Comparison of ENCODE assay signal across 13 cellular contexts in the genomic region with DNA sequence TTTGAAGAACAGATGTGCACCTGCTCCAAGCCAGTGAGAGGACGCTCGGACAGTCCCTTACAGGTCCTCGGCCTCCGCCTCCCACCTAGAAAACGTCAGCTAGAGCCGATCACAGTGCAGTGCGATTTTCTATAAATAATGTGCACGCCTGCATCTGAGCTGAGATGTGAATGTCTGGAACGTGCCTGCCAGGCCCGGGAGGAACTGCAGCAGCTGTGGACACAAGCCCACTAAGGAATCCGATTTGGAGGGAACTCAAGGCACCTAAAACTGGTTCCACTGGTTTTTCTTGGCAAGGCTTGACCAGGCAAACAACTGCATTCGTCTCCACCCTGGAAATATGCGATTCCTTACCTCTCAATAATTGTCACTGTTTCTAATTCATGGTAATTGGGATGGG.
DNase-seq lines count a peak whose midpoint lies in the region; ATAC-seq, FAIRE-seq and TF ChIP-seq lines count a peak whose summit lies in the region.
"Had no signal": no experiment of that assay in that cellular context is flagged by ENCODE, and none has a peak within 500 bp of the region (broad histone marks: within the 10 kb centered on the region; RNA-seq: fewer than 3 reads in every experiment).

No MANE protein-coding gene starts in this region.

- H3K79me2 ChIP-seq in MM.1S (ENCODE audit: low read length): no peaks in the 10 kb centered on the region

- H3K4me1 ChIP-seq in right atrium auricular region (peaks cover 0 to 52% of the 10 kb centered on the region in 2 donors), small intestine (ENCODE audit: control insufficient read depth in 2 of 2, insufficient read depth in 1 of 2, low read depth in 1 of 2, low read length in 1 of 2) (no peaks in the 10 kb centered on the region), MM.1S (ENCODE audit: low read length) (no peaks in the 10 kb centered on the region)

- peak overlapping the region; percentile 63 to 64 for H3K27ac ChIP-seq in right atrium auricular region
- H3K27ac ChIP-seq in small intestine (ENCODE audit: low read depth in 1 of 2, low read length in 1 of 2): no peak overlapping the region
- no peak overlapping the region for H3K27ac ChIP-seq in MM.1S (ENCODE audit: low read length)

- H3K27me3 ChIP-seq in right atrium auricular region (no peaks in the 10 kb centered on the region), small intestine (ENCODE audit: control insufficient read depth in 2 of 2, insufficient read depth in 2 of 2, low read length in 2 of 2) (no peaks in the 10 kb centered on the region), MM.1S (replicated peaks; ENCODE audit: insufficient read depth, low read length) (no peaks in the 10 kb centered on the region)

- no peaks in the 10 kb centered on the region for H4K20me1 ChIP-seq in MM.1S (ENCODE audit: insufficient read depth, low read length)

- H3K9me2 ChIP-seq in MM.1S (replicated peaks; ENCODE audit: insufficient read depth, low read length): no peaks in the 10 kb centered on the region

- H3K4me3 ChIP-seq in right atrium auricular region (no peak overlapping the region), small intestine (ENCODE audit: low read depth in 1 of 2, low read length in 2 of 2) (no peak overlapping the region), MM.1S (ENCODE audit: low read length) (no peak overlapping the region)

- H3F3A ChIP-seq in MM.1S (ENCODE audit: insufficient read depth, low read length): no peaks in the 10 kb centered on the region

- DNase-seq in HT-29 (ENCODE audit: low spot score) (peak; percentile 94), NCI-H774 (lab: John Stamatoyannopoulos, UW) (peak; percentile 80), right atrium auricular region (ENCODE audit: low spot score) (no peak), small intestine (peak; percentile 63), MM.1S (no peak)
- no peak for DNase-seq in NK-92 treated with Interleukin-12 subunit alpha and Interleukin-12 subunit beta, amount 100 ng/mL, for 24 hours (lab: John Stamatoyannopoulos, UW)
- no peak for DNase-seq in activated CD4-positive, alpha-beta T cell treated with anti-CD3 and anti-CD28 coated beads for 4 hours
- DNase-seq: foreskin fibroblast, mesendoderm, NCI-H187 treated with DMSO at 0.1 percent for 48 hours, SHP77 treated with DMSO at 0.1 percent for 48 hours had no signal

- no peak for ATAC-seq in HG02678 (IDR thresholded peaks at IDR 0.05; ENCODE audit: unreplicated experiment)

- H3K4me2 ChIP-seq in MM.1S (ENCODE audit: low read depth, low read length): no peak overlapping the region

- H3K36me3 ChIP-seq in right atrium auricular region (no peaks in the 10 kb centered on the region), small intestine (ENCODE audit: control insufficient read depth in 2 of 2, insufficient read depth in 2 of 2, low read length in 2 of 2) (no peaks in the 10 kb centered on the region), MM.1S (replicated peaks; ENCODE audit: insufficient read depth, low read length) (no peaks in the 10 kb centered on the region)

- 19 to 51% (median 28%) methylated on average over 13 of the region's 13 CpGs for WGBS in small intestine, 3 donors

- H3K9ac ChIP-seq in MM.1S (ENCODE audit: low read length): no peak overlapping the region

- H3K9me3 ChIP-seq in right atrium auricular region (no peaks in the 10 kb centered on the region), small intestine (ENCODE audit: control insufficient read depth, low read depth) (no peaks in the 10 kb centered on the region), MM.1S (replicated peaks; ENCODE audit: insufficient read depth, low read length) (no peaks in the 10 kb centered on the region)

- H2AFZ ChIP-seq in MM.1S (ENCODE audit: low read length): no peak overlapping the region

- TF ChIP-seq CTCF in right atrium auricular region (IDR thresholded peaks at IDR 0.05): no peak
- no peak for TF ChIP-seq CTCF in MM.1S (IDR thresholded peaks at IDR 0.05; ENCODE audit: low read length)

- FAIRE-seq in small intestine (lab: Jason Lieb, UNC): no peak
- FAIRE-seq: GM19239 had no signal

Comparison
In these comparisons a context has a peak if more than half of its experiments do, and no peak if none do; other contexts are left out.
1. DNase-seq: peak in HT-29 (single experiment), NCI-H774 (single experiment) and small intestine (single experiment); none in right atrium auricular region (single experiment), MM.1S (single experiment), NK-92 treated with Interleukin-12 subunit alpha and Interleukin-12 subunit beta, amount 100 ng/mL, for 24 hours (single experiment) and activated CD4-positive, alpha-beta T cell treated with anti-CD3 and anti-CD28 coated beads for 4 hours (0 of 2).
2. H3K27ac ChIP-seq: peak in right atrium auricular region (2 of 2); none in small intestine (0 of 2) and MM.1S (single experiment).